Comparison of ENCODE assay signal across 1 cellular context in genomic region chr12:92432724-92433281, GRCh38.
A peak's percentile ranks its signal among the peaks of the same experiment; 100 is the strongest.
TF ChIP-seq lines count a peak whose summit lies in the region.

No MANE protein-coding gene starts in this region.

TF ChIP-seq in GM12878, 131 proteins besides CTCF, POLR2A, EP300 and RAD21 (continued from another document):
- TF ChIP-seq, protein P1, sequence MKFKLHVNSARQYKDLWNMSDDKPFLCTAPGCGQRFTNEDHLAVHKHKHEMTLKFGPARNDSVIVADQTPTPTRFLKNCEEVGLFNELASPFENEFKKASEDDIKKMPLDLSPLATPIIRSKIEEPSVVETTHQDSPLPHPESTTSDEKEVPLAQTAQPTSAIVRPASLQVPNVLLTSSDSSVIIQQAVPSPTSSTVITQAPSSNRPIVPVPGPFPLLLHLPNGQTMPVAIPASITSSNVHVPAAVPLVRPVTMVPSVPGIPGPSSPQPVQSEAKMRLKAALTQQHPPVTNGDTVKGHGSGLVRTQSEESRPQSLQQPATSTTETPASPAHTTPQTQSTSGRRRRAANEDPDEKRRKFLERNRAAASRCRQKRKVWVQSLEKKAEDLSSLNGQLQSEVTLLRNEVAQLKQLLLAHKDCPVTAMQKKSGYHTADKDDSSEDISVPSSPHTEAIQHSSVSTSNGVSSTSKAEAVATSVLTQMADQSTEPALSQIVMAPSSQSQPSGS (IDR thresholded peaks at IDR 0.05; ENCODE audit: low read length) = peak; percentile 85
- no peak for TF ChIP-seq HSF1 (IDR thresholded peaks at IDR 0.05; ENCODE audit: low read depth, low read length)
- no peak for TF ChIP-seq SRF (IDR thresholded peaks at IDR 0.05; ENCODE audit: low read depth in 2 of 2, low read length in 2 of 2)
